7 cellular contexts compared by ENCODE assay signal in the genomic region with DNA sequence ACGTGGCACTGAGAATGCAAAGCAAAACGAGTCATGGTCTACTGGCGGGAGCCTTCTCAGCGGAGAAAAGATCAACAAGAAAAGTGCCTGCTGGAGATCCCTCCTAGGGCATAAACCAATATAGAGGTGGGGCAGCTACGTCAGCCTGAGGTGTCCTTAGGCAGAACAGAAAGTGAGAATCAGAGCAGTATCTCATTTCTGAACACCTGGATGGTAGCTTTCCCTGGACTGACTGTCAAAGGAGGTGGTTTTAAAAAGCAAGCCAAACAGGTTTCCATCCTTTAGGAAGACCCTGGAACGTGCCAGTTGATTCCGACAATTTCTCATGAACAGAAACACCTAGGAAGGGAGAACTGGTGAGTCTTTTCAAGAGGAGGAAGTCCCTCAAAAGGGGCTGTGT.
DNase-seq lines count a peak whose midpoint lies in the region; ATAC-seq, FAIRE-seq and TF ChIP-seq lines count a peak whose summit lies in the region.
"Not testable (repeated sequence)": the region's sequence is repeated elsewhere in the genome, so short reads cannot be mapped to it uniquely, and the experiment has no call there.

No MANE protein-coding gene starts in this region.

- POLR2A ChIA-PET in WTC11 (lab: Charles Lee) = not testable (repeated sequence)

- CTCF ChIA-PET in WTC11 (lab: Charles Lee) = not testable (repeated sequence)

- H3K27me3 ChIP-seq in bronchial epithelial cell (ENCODE audit: control insufficient read depth, insufficient read depth, low read length); skeletal muscle satellite cell (ENCODE audit: control insufficient read depth, insufficient read depth, low read length): not testable (repeated sequence)

- H3K4me1 ChIP-seq in skeletal muscle satellite cell (ENCODE audit: control insufficient read depth, insufficient read depth, low read length) = not testable (repeated sequence)

- DNase-seq in NCI-H526 (lab: John Stamatoyannopoulos, UW) = peak; percentile 18 to 53
- not testable (repeated sequence) for DNase-seq in WTC11 (ENCODE audit: low spot score)
- peak; percentile 43 for DNase-seq in bronchial epithelial cell (ENCODE audit: low read depth)
- DNase-seq in medulla oblongata (ENCODE audit: extremely low spot score) = peak; percentile 1

- not testable (repeated sequence) for H3K9me3 Mint-ChIP-seq in WTC11; activated T-helper 17 cell treated with anti-CD3 and anti-CD28 coated beads, Interleukin-2, amount 50 U/mL, for 72 hours

- not testable (repeated sequence) for H3K36me3 ChIP-seq in bronchial epithelial cell (ENCODE audit: control insufficient read depth, insufficient read depth, low read length); skeletal muscle satellite cell (ENCODE audit: insufficient read depth, low read length)

- not testable (repeated sequence) for H3K4me1 Mint-ChIP-seq in WTC11; activated T-helper 17 cell treated with anti-CD3 and anti-CD28 coated beads, Interleukin-2, amount 50 U/mL, for 72 hours

- peak overlapping the region; percentile 53 for H3K4me3 Mint-ChIP-seq in WTC11
- peak overlapping the region; percentile 36 for H3K4me3 Mint-ChIP-seq in activated T-helper 17 cell treated with anti-CD3 and anti-CD28 coated beads, Interleukin-2, amount 50 U/mL, for 72 hours

- H3K27ac Mint-ChIP-seq in WTC11; activated T-helper 17 cell treated with anti-CD3 and anti-CD28 coated beads, Interleukin-2, amount 50 U/mL, for 72 hours: not testable (repeated sequence)

- not testable (repeated sequence) for ATAC-seq in WTC11; activated T-helper 17 cell treated with anti-CD3 and anti-CD28 coated beads, Interleukin-2, amount 50 U/mL, for 72 hours (replicated peaks)

- not testable (repeated sequence) for H3K27me3 Mint-ChIP-seq in WTC11 (ENCODE audit: low read depth); activated T-helper 17 cell treated with anti-CD3 and anti-CD28 coated beads, Interleukin-2, amount 50 U/mL, for 72 hours

- peak overlapping the region; percentile 68 for H3K4me2 ChIP-seq in skeletal muscle satellite cell (ENCODE audit: low read length)

- not testable (repeated sequence) for FAIRE-seq in bronchial epithelial cell (lab: Jason Lieb, UNC)

- not testable (repeated sequence) for TF ChIP-seq CTCF in WTC11 (IDR thresholded peaks at IDR 0.05); bronchial epithelial cell (IDR thresholded peaks at IDR 0.05; ENCODE audit: insufficient read depth, low read length, severe bottlenecking)

- H3K9me3 ChIP-seq in skeletal muscle satellite cell (replicated peaks; ENCODE audit: low read length) = not testable (repeated sequence)

- not testable (repeated sequence) for H3K36me3 Mint-ChIP-seq in WTC11; activated T-helper 17 cell treated with anti-CD3 and anti-CD28 coated beads, Interleukin-2, amount 50 U/mL, for 72 hours (ENCODE audit: low read depth)

- H3K9ac ChIP-seq in skeletal muscle satellite cell (ENCODE audit: low read depth, low read length) = peak overlapping the region; percentile 45

- peak overlapping the region; percentile 64; the same call in 1 of the 2 replicates for H3K4me3 ChIP-seq in GM08714 (ENCODE audit: low read length)
- peak overlapping the region; percentile 20 for H3K4me3 ChIP-seq in bronchial epithelial cell (ENCODE audit: low read depth, low read length)
- peak overlapping the region; percentile 54 for H3K4me3 ChIP-seq in skeletal muscle satellite cell (ENCODE audit: low read length)
